ENCODE assay signal across 1 cellular context in genomic region chr22:50186181-50186731, GRCh38.
TF ChIP-seq lines count a peak whose summit lies in the region.

No MANE protein-coding gene starts in this region.

TF ChIP-seq in HEK293, 187 proteins besides CTCF, POLR2A, EP300 and RAD21 (continued from another document):
- TF ChIP-seq PATZ1 (tag by site-specific recombination; IDR thresholded peaks at IDR 0.05) (peak; percentile 53; the same call in 1 of the 2 replicates), BCL11A (tag by site-specific recombination; IDR thresholded peaks at IDR 0.05; ENCODE audit: low read depth) (0 out of 2 replicates have a peak, but pooled peaks have one; percentile 42), ZNF292 (tag by site-specific recombination; IDR thresholded peaks at IDR 0.05; ENCODE audit: borderline replicate concordance, low read depth) (no peak), ZNF621 (tag by site-specific recombination; IDR thresholded peaks at IDR 0.05) (no peak), BCL11B (tag by site-specific recombination; IDR thresholded peaks at IDR 0.05; ENCODE audit: low read depth) (0 out of 2 replicates have a peak, but pooled peaks have one; percentile 28), GLIS2 (tag by site-specific recombination; IDR thresholded peaks at IDR 0.05) (peak; percentile 68; the same call in 1 of the 2 replicates), ZNF239 (tag by site-specific recombination; IDR thresholded peaks at IDR 0.05) (no peak), ZNF335 (tag by site-specific recombination; conservative IDR thresholded peaks at IDR 0.05) (peak; percentile 83), ZNF248 (tag by site-specific recombination; IDR thresholded peaks at IDR 0.05) (no peak), INSM2 (tag by site-specific recombination; IDR thresholded peaks at IDR 0.05) (no peak), ZBTB20 (tag by site-specific recombination; IDR thresholded peaks at IDR 0.05) (no peak), ZNF148 (tag by site-specific recombination; IDR thresholded peaks at IDR 0.05; ENCODE audit: borderline replicate concordance) (no peak), PRDM6 (tag by site-specific recombination; IDR thresholded peaks at IDR 0.05) (no peak), ZIC2 (tag by site-specific recombination; IDR thresholded peaks at IDR 0.05) (peak; percentile 46; the same call in 1 of the 2 replicates), ZBTB26 (tag by site-specific recombination; optimal IDR thresholded peaks at IDR 0.05) (peak; percentile 36), SP7 (tag by site-specific recombination; IDR thresholded peaks at IDR 0.05) (no peak), ZNF266 (tag by site-specific recombination; IDR thresholded peaks at IDR 0.05; ENCODE audit: low read depth) (no peak), ELK4 (IDR thresholded peaks at IDR 0.05; ENCODE audit: borderline replicate concordance, low read depth, low read length) (no peak), ZNF521 (tag by site-specific recombination; IDR thresholded peaks at IDR 0.05) (no peak), SCRT1 (tag by site-specific recombination; IDR thresholded peaks at IDR 0.05; ENCODE audit: borderline replicate concordance) (no peak), KLF16 (tag by site-specific recombination; IDR thresholded peaks at IDR 0.05) (no peak), ZNF623 (tag by site-specific recombination; IDR thresholded peaks at IDR 0.05) (no peak), OVOL3 (tag by site-specific recombination; IDR thresholded peaks at IDR 0.05) (no peak), TRIM28 (IDR thresholded peaks at IDR 0.05; ENCODE audit: borderline replicate concordance, low read length) (no peak), ZNF211 (tag by site-specific recombination; IDR thresholded peaks at IDR 0.05; ENCODE audit: low read depth) (no peak), ZNF530 (tag by site-specific recombination; IDR thresholded peaks at IDR 0.05; ENCODE audit: low read depth) (no peak)
